Comparison of ENCODE assay signal across 20 cellular contexts in genomic region chr2:122866095-122866494, GRCh38.
DNase-seq lines count a peak whose midpoint lies in the region; ATAC-seq and TF ChIP-seq lines count a peak whose summit lies in the region.
"Had no signal": no experiment of that assay in that cellular context is flagged by ENCODE, and none has a peak within 500 bp of the region (broad histone marks: within the 10 kb centered on the region; RNA-seq: fewer than 3 reads in every experiment).

No MANE protein-coding gene starts in this region.

- H3K9ac ChIP-seq in mammary epithelial cell (ENCODE audit: insufficient read depth, low read length) (no peak overlapping the region), MM.1S (ENCODE audit: low read length) (no peak overlapping the region)

- H3K27me3 ChIP-seq in mammary epithelial cell (ENCODE audit: insufficient read depth, low read length) (no peaks in the 10 kb centered on the region), MM.1S (replicated peaks; ENCODE audit: insufficient read depth, low read length) (no peaks in the 10 kb centered on the region)

- intact Hi-C loops in mammary epithelial cell (cut with micrococcal nuclease) = no loop called here
- intact Hi-C loops in MCF 10A (cut with micrococcal nuclease) = no loop called here

- no peaks in the 10 kb centered on the region for H3K4me1 ChIP-seq in mammary epithelial cell (ENCODE audit: insufficient read depth, low read length)
- peaks cover 20% of the 10 kb centered on the region for H3K4me1 ChIP-seq in MM.1S (ENCODE audit: low read length)

- no peaks in the 10 kb centered on the region for H3K9me2 ChIP-seq in MM.1S (replicated peaks; ENCODE audit: insufficient read depth, low read length)

- no peak overlapping the region for H3K27ac Mint-ChIP-seq in MCF 10A (ENCODE audit: low read depth, unreplicated experiment)
- H3K27ac Mint-ChIP-seq: CD14-positive monocyte; CD8-positive, alpha-beta T cell had no signal

- H3K79me2 ChIP-seq in mammary epithelial cell (ENCODE audit: insufficient read depth, low read length) = no peaks in the 10 kb centered on the region
- no peaks in the 10 kb centered on the region for H3K79me2 ChIP-seq in MM.1S (ENCODE audit: low read length)

- DNase-seq in mammary epithelial cell = peak; percentile 46
- no peak for DNase-seq in MCF 10A (ENCODE audit: unreplicated experiment)
- peak; percentile 39 for DNase-seq in MM.1S
- DNase-seq in NCI-H146 (lab: John Stamatoyannopoulos, UW) = no peak
- no peak for DNase-seq in activated naive CD4-positive, alpha-beta T cell treated with anti-CD3 and anti-CD28 coated beads, Interleukin-2, amount 50 U/mL, for 16 hours
- DNase-seq in NCI-H128 (lab: John Stamatoyannopoulos, UW; ENCODE audit: unreplicated experiment) = no peak
- no peak for DNase-seq in NCI-H2081 treated with DMSO at 0.1 percent for 48 hours (lab: John Stamatoyannopoulos, UW)
- DNase-seq: CD8-positive, alpha-beta T cell; COR-L47; DMS153; DMS79 treated with DMSO at 0.1 percent for 48 hours; EL; GOT3; HCEC 1CT; IMR-90; KBM-7 had no signal

- H2AFZ ChIP-seq in mammary epithelial cell (ENCODE audit: low read depth, low read length) (no peak overlapping the region), MM.1S (ENCODE audit: low read length) (no peak overlapping the region)

- in situ Hi-C loops in mammary epithelial cell (cut with MboI; ENCODE audit: low sequenced_read_pairs in 2 of 2) = no loop called here

- no peaks in the 10 kb centered on the region for H3K4me1 Mint-ChIP-seq in MCF 10A (ENCODE audit: insufficient read depth, unreplicated experiment)
- H3K4me1 Mint-ChIP-seq: CD14-positive monocyte had no signal

- H3K27me3 Mint-ChIP-seq in MCF 10A (ENCODE audit: insufficient read depth, unreplicated experiment) = no peaks in the 10 kb centered on the region

- no peaks in the 10 kb centered on the region for H3F3A ChIP-seq in MM.1S (ENCODE audit: insufficient read depth, low read length)

- H4K20me1 ChIP-seq in mammary epithelial cell (ENCODE audit: insufficient read depth, low read length) = no peaks in the 10 kb centered on the region
- H4K20me1 ChIP-seq in MM.1S (ENCODE audit: insufficient read depth, low read length) = no peaks in the 10 kb centered on the region

- dilution Hi-C loops in mammary epithelial cell (cut with HindIII; ENCODE audit: low sequenced_read_pairs) = no loop called here

- peaks cover 7% of the 10 kb centered on the region for H3K9me3 ChIP-seq in mammary epithelial cell (replicated peaks; ENCODE audit: insufficient read depth, low read length)
- no peaks in the 10 kb centered on the region for H3K9me3 ChIP-seq in MM.1S (replicated peaks; ENCODE audit: insufficient read depth, low read length)

- H3K27ac ChIP-seq in mammary epithelial cell (ENCODE audit: insufficient read depth, low read depth, low read length) (no peak overlapping the region), MM.1S (ENCODE audit: low read length) (no peak overlapping the region)
- H3K27ac ChIP-seq: 22Rv1, HL-60 had no signal

- TF ChIP-seq CTCF in mammary epithelial cell (conservative IDR thresholded peaks at IDR 0.05 in 1 of 2, IDR thresholded peaks at IDR 0.05 in 1 of 2; ENCODE audit: extremely low read depth in 1 of 2, insufficient read depth in 1 of 2, low read depth in 1 of 2, low read length in 2 of 2) = no peak
- no peak for TF ChIP-seq CTCF in MCF 10A (IDR thresholded peaks at IDR 0.05; ENCODE audit: unreplicated experiment)
- TF ChIP-seq CTCF in MM.1S (IDR thresholded peaks at IDR 0.05; ENCODE audit: low read length) = no peak

- no peaks in the 10 kb centered on the region for H3K36me3 ChIP-seq in mammary epithelial cell (ENCODE audit: insufficient read depth, low read length)
- H3K36me3 ChIP-seq in MM.1S (replicated peaks; ENCODE audit: insufficient read depth, low read length) = no peaks in the 10 kb centered on the region

- H3K36me3 Mint-ChIP-seq in MCF 10A (ENCODE audit: insufficient read depth, unreplicated experiment) = no peaks in the 10 kb centered on the region
- H3K36me3 Mint-ChIP-seq: CD14-positive monocyte; CD8-positive, alpha-beta T cell had no signal

- POLR2A ChIA-PET in MCF 10A (lab: Yijun Ruan, JAX) = no interaction called here

- BruUV-seq in mammary epithelial cell (replicated peaks; lab: Mats Ljungman, UMichigan) (no TSS peak), MCF 10A (replicated peaks; lab: Mats Ljungman, UMichigan) (no TSS peak)

- peak; percentile 48 for ATAC-seq in HG02938 (IDR thresholded peaks at IDR 0.05; ENCODE audit: unreplicated experiment)
- ATAC-seq: CD8-positive, alpha-beta T cell had no signal

- CTCF ChIA-PET in mammary epithelial cell (lab: Charles Lee; ENCODE audit: low non-redundant PET) (no interaction called here), MCF 10A (lab: Yijun Ruan, JAX) (interaction anchor here (0.7 to 0.8 kb wide), 2 partner anchors 26 to 180 kb away, joined by 3 to 4 read pairs; no protein-coding TSS in a partner anchor)

- H3K9me3 Mint-ChIP-seq in MCF 10A (ENCODE audit: unreplicated experiment) = no peaks in the 10 kb centered on the region

- no peak overlapping the region for H3K4me3 ChIP-seq in mammary epithelial cell (replicated peaks in 1 of 3; ENCODE audit: insufficient read depth in 1 of 3, low read depth in 2 of 3, low read length in 3 of 3)
- H3K4me3 ChIP-seq in MM.1S (ENCODE audit: low read length) = no peak overlapping the region

- H3K4me2 ChIP-seq in mammary epithelial cell (ENCODE audit: insufficient read depth, low read depth, low read length) (no peak overlapping the region), MM.1S (ENCODE audit: low read depth, low read length) (no peak overlapping the region)

- no peak overlapping the region for H3K4me3 Mint-ChIP-seq in MCF 10A (ENCODE audit: unreplicated experiment)
- H3K4me3 Mint-ChIP-seq: CD14-positive monocyte; CD8-positive, alpha-beta T cell had no signal

Comparison
In these comparisons a context has a peak if more than half of its experiments do, and no peak if none do; other contexts are left out.
1. DNase-seq: peak in mammary epithelial cell (single experiment) and MM.1S (single experiment); none in MCF 10A (single experiment), NCI-H146 (single experiment), activated naive CD4-positive, alpha-beta T cell treated with anti-CD3 and anti-CD28 coated beads, Interleukin-2, amount 50 U/mL, for 16 hours (single experiment), NCI-H128 (single experiment) and NCI-H2081 treated with DMSO at 0.1 percent for 48 hours (single experiment).